ENCODE assay signal across 8 cellular contexts in the genomic region with DNA sequence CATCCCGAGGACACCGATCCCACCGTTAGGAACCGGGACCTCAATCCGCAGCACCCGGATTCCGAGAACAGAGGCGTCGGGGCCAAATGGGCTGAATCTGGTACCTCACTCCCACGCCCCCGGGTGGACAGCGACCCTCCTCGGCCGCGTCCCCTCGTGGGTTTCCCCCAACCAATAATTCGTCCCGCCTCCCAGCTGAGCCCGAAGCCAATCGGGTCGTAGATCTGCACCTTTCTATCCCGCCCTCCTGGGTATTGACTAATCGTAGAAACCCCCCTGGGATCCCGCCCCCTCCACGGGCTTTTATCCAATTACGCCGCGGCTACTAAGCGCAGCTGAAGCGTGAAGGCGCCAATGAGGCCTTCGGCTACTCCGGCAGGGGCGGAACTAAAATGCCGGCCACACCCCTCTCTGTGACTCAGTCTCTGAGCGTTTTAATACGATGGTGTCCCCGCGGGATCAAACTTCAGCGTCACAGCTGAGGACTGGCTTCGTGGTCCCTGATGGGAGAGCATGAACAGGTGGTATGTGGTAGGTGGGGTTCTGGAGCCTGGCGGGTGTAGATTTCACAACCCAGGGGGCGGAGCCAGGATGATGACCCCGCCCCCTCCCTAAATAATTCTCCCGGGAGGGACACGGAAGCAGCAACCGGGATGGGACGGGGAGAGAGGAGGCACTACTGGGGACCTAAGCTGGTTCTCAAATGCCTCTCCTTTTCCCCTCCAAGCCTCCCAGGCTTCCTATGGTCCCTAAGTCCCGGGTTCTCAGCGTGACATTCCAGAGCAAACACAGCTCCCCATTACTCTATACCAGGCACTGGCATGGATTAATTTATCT. TPM values are rescaled to one million over a fixed set of nuclear protein-coding genes. Genes with fewer than 3 reads are reported as not detected.
A peak's percentile ranks its signal among the peaks of the same experiment; 100 is the strongest.
DNase-seq lines count a peak whose midpoint lies in the region; ATAC-seq, FAIRE-seq and TF ChIP-seq lines count a peak whose summit lies in the region.

A gene with protein sequence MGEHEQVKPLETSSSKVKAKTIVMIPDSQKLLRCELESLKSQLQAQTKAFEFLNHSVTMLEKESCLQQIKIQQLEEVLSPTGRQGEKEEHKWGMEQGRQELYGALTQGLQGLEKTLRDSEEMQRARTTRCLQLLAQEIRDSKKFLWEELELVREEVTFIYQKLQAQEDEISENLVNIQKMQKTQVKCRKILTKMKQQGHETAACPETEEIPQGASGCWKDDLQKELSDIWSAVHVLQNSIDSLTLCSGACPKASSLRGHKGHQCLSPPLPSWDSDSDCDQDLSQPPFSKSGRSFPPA (plus strand): TSS at position 416 of the 837 bp plus-strand sequence. CDS start 88 bp downstream, at position 504.
A gene (minus strand): TSS at position 165 of the 837 bp plus-strand sequence. CDS start 649 bp downstream, outside the sequence.

- peak; percentile 49; the same call in 1 of the 2 replicates for TF ChIP-seq POLR2A in GM12891 (IDR thresholded peaks at IDR 0.05; ENCODE audit: low read depth, low read length)
- TF ChIP-seq POLR2A in adrenal gland (IDR thresholded peaks at IDR 0.05), result peak in 1 of 2 donors; percentile 48
- TF ChIP-seq POLR2A in heart left ventricle (IDR thresholded peaks at IDR 0.05), result peak; percentile 17 to 94

- H3K4me1 Mint-ChIP-seq in type B pancreatic cell (ENCODE audit: unreplicated experiment), result peaks cover 28% of the 10 kb centered on the region

- H3K27me3 Mint-ChIP-seq in type B pancreatic cell, result no peaks in the 10 kb centered on the region

- H3K4me1 ChIP-seq in adrenal gland (replicated peaks in 1 of 2), result peaks cover 24 to 32% of the 10 kb centered on the region in 2 donors
- H3K4me1 ChIP-seq in heart left ventricle, result peaks cover 0 to 32% (median 22%) of the 10 kb centered on the region in 12 donors

- peak within 1 kb of the TSS; percentile 59 to 89 (median 80) for H3K4me3 ChIP-seq in adrenal gland
- peak within 1 kb of the TSS; percentile 42 to 87 (median 78) for H3K4me3 ChIP-seq in heart left ventricle

- 0% methylated on average over 6 to 50 of the region's 50 CpGs for WGBS in adrenal gland, 4 donors
- 0 to 2% (median 1%) methylated on average over 23 to 50 of the region's 50 CpGs for WGBS in heart left ventricle, 4 donors

- no peaks in the 10 kb centered on the region for H3K36me3 ChIP-seq in adrenal gland (replicated peaks in 1 of 2)
- peaks cover 0 to 18% (median 3%) of the 10 kb centered on the region in 9 donors for H3K36me3 ChIP-seq in heart left ventricle

- H3K9me3 Mint-ChIP-seq in type B pancreatic cell, result no peaks in the 10 kb centered on the region

- H3K4me3 Mint-ChIP-seq in type B pancreatic cell, result peak within 1 kb of the TSS; percentile 98

- peak within 1 kb of the TSS; percentile 65 to 87 (median 75) for H3K27ac ChIP-seq in adrenal gland
- H3K27ac ChIP-seq in heart left ventricle, result peak within 1 kb of the TSS; percentile 48 to 92 (median 84)

- TF ChIP-seq CTCF in adrenal gland (IDR thresholded peaks at IDR 0.05) (peak in 1 of 6 experiments; percentile 12), heart left ventricle (IDR thresholded peaks at IDR 0.05) (peak in 5 of 12 donors; percentile 12 to 37 (median 25)), type B pancreatic cell (conservative IDR thresholded peaks at IDR 0.05) (peak; percentile 25)

- peak; percentile 90 for ATAC-seq in HG02840 (IDR thresholded peaks at IDR 0.05; ENCODE audit: low FRiP score, unreplicated experiment)
- ATAC-seq in heart left ventricle, result peak; percentile 92 to 98 (median 97)

- H3K36me3 Mint-ChIP-seq in type B pancreatic cell, result no peaks in the 10 kb centered on the region

- intact Hi-C loops in adrenal gland (cut with DNase I), result no loop called here
- intact Hi-C loops in heart left ventricle (cut with DNase I), result loop anchor here in 2 of 10 donors (1.0 to 5.0 kb wide), 4 partner anchors 28 to 89 kb away; a partner anchor contains a TSS

- H3K27ac Mint-ChIP-seq in type B pancreatic cell, result peak within 1 kb of the TSS; percentile 97

- H3K27me3 ChIP-seq in adrenal gland, result no peaks in the 10 kb centered on the region
- H3K27me3 ChIP-seq in heart left ventricle, result no peaks in the 10 kb centered on the region

- FAIRE-seq in GM12891 (lab: Jason Lieb, UNC), result peak; percentile 97

- DNase-seq in GM12891 (ENCODE audit: insufficient read length, low spot score) (peak; percentile 93), NCI-H1436 treated with DMSO at 0.1 percent for 48 hours (lab: John Stamatoyannopoulos, UW) (peak; percentile 96), T-helper 1 cell (peak; percentile 95 to 99 (median 98)), adrenal gland (peak; percentile 99 to 100 (median 99)), heart left ventricle (peak; percentile 98 to 99 (median 99)), pons (ENCODE audit: low spot score) (peak; percentile 99), type B pancreatic cell (ENCODE audit: extremely low spot score, unreplicated experiment) (peak; percentile 98)

- H3K9me3 ChIP-seq in adrenal gland (replicated peaks in 1 of 3), result no peaks in the 10 kb centered on the region
- peaks cover 0 to 10% (median 0%) of the 10 kb centered on the region in 12 donors for H3K9me3 ChIP-seq in heart left ventricle

TF ChIP-seq in GM12891, 5 proteins besides CTCF, POLR2A, EP300 and RAD21:
- TF ChIP-seq POU2F2 (IDR thresholded peaks at IDR 0.05; ENCODE audit: low read depth, low read length) (peak; percentile 17; the same call in 1 of the 2 replicates), POLR2AphosphoS5 (IDR thresholded peaks at IDR 0.05; ENCODE audit: low read depth, low read length) (peak; percentile 54; the same call in 1 of the 2 replicates), TAF1 (IDR thresholded peaks at IDR 0.05; ENCODE audit: low read depth, low read length) (no peak), PAX5 (IDR thresholded peaks at IDR 0.05; ENCODE audit: insufficient read depth, low read length, severe bottlenecking) (peak; percentile 89), SPI1 (IDR thresholded peaks at IDR 0.05; ENCODE audit: low read depth, low read length) (peak; percentile 34)

RNA-seq across cellular contexts. Expression of the first gene that starts in this region (rescaled TPM):
- 20.4 TPM for polyA plus RNA-seq in GM12891 (2012; ENCODE audit: low read depth, missing spikeins)
- total RNA-seq in adrenal gland, result 10 to 100 TPM; 24.1 to 83.7 (median 58.8) TPM
- 100 to 1,000 TPM in 2 of 3 donors, 10 to 100 TPM in 1; 33.8 to 479 (median 238) TPM for polyA plus RNA-seq in adrenal gland
- total RNA-seq in heart left ventricle, result 10 to 100 TPM; 13.6 to 26.2 (median 21.9) TPM
- polyA plus RNA-seq in heart left ventricle, result 10 to 100 TPM; 11.5 to 34.9 TPM
- 9.6 and 12.1 TPM in 2 replicates for total RNA-seq in type B pancreatic cell (ENCODE audit: low replicate concordance)

RNA-seq across cellular contexts. Expression of the second gene that starts in this region (rescaled TPM):
- polyA plus RNA-seq in GM12891 (2012; ENCODE audit: low read depth, missing spikeins), result 64.5 TPM
- total RNA-seq in adrenal gland (1,000 to 10,000 TPM in 1 of 8 donors, 100 to 1,000 TPM in 7; 191 to 1,314 (median 380) TPM), heart left ventricle (100 to 1,000 TPM in 3 of 9 donors, 10 to 100 TPM in 6; 68.3 to 372 (median 83.9) TPM), type B pancreatic cell (ENCODE audit: low replicate concordance) (58.6 and 68.3 TPM in 2 replicates)
- polyA plus RNA-seq in adrenal gland (100 to 1,000 TPM; 135 to 306 (median 207) TPM), heart left ventricle (100 to 1,000 TPM; 106 to 151 TPM)

Comparison
In these comparisons a context has a peak if more than half of its experiments do, and no peak if none do; other contexts are left out.
1. Peak in every context shown above with its lines: DNase-seq, ATAC-seq, H3K4me3 ChIP-seq and H3K27ac ChIP-seq.